13 cellular contexts compared by ENCODE assay signal in the genomic region with DNA sequence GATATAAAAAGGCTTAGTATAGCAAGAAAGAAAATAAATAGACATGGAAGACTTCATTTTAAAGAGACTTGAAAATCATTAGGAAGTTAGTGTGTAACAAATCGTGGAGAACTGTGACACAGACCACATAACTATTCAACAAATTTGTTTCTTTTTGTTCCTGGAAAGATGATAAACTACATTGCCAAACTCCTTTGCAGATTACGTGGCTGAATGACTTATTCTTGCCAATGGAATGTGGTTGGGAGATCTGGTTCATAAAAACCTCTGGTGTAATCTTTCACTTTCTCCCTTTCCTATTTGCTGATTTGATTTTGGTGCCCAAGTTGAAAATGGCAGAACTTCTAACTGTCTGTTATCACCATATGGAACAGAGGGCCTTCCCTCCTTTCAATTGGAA.
DNase-seq lines count a peak whose midpoint lies in the region; ATAC-seq and TF ChIP-seq lines count a peak whose summit lies in the region.
"Had no signal": no experiment of that assay in that cellular context is flagged by ENCODE, and none has a peak within 500 bp of the region (broad histone marks: within the 10 kb centered on the region; RNA-seq: fewer than 3 reads in every experiment).

No MANE protein-coding gene starts in this region.

- no peak overlapping the region for H3K27ac ChIP-seq in foreskin keratinocyte
- H3K27ac ChIP-seq: gastroesophageal sphincter, right lobe of liver had no signal

- no peaks in the 10 kb centered on the region for H3K27me3 Mint-ChIP-seq in stimulated activated naive CD8-positive, alpha-beta T cell treated with anti-CD3 and anti-CD28 coated beads, Interleukin-15, amount 100 ng/mL, for 72 hours
- H3K27me3 Mint-ChIP-seq: naive thymus-derived CD4-positive, alpha-beta T cell had no signal

- H3K4me1 Mint-ChIP-seq in stimulated activated naive CD8-positive, alpha-beta T cell treated with anti-CD3 and anti-CD28 coated beads, Interleukin-15, amount 100 ng/mL, for 72 hours = no peaks in the 10 kb centered on the region
- H3K4me1 Mint-ChIP-seq: naive thymus-derived CD4-positive, alpha-beta T cell had no signal

- H3K27ac Mint-ChIP-seq in stimulated activated naive CD8-positive, alpha-beta T cell treated with anti-CD3 and anti-CD28 coated beads, Interleukin-15, amount 100 ng/mL, for 72 hours = no peak overlapping the region
- H3K27ac Mint-ChIP-seq: naive thymus-derived CD4-positive, alpha-beta T cell had no signal

- no peak overlapping the region for H3K4me3 ChIP-seq in astrocyte of the cerebellum (ENCODE audit: low read depth, low read length)
- H3K4me3 ChIP-seq: gastroesophageal sphincter, right lobe of liver had no signal

- no peak overlapping the region for H3K4me3 Mint-ChIP-seq in stimulated activated naive CD8-positive, alpha-beta T cell treated with anti-CD3 and anti-CD28 coated beads, Interleukin-15, amount 100 ng/mL, for 72 hours
- H3K4me3 Mint-ChIP-seq: naive thymus-derived CD4-positive, alpha-beta T cell had no signal

- DNase-seq in HPDE6-E6E7 (ENCODE audit: extremely low spot score) = peak; percentile 20
- peak; percentile 90 for DNase-seq in astrocyte of the cerebellum (ENCODE audit: low read depth)
- DNase-seq in foreskin keratinocyte = peak; percentile 67 to 86
- no peak for DNase-seq in HuH-7.5 (ENCODE audit: low spot score)
- DNase-seq in stimulated activated naive CD8-positive, alpha-beta T cell treated with anti-CD3 and anti-CD28 coated beads, Interleukin-15, amount 100 ng/mL, for 72 hours = no peak
- no peak for DNase-seq in Kasumi-1 (lab: John Stamatoyannopoulos, UW)
- DNase-seq: activated CD4-positive, alpha-beta T cell treated with anti-CD3 and anti-CD28 coated beads, Interleukin-2, amount 50 U/mL, for 4 hours; naive thymus-derived CD4-positive, alpha-beta T cell; NCI-H2171 treated with DMSO at 0.1 percent for 48 hours; right lobe of liver; T-helper 2 cell had no signal

- H3K4me1 ChIP-seq in foreskin keratinocyte = peaks cover 9% of the 10 kb centered on the region
- H3K4me1 ChIP-seq: gastroesophageal sphincter, right lobe of liver had no signal

- no peaks in the 10 kb centered on the region for H3K9me3 Mint-ChIP-seq in stimulated activated naive CD8-positive, alpha-beta T cell treated with anti-CD3 and anti-CD28 coated beads, Interleukin-15, amount 100 ng/mL, for 72 hours

- H3K27me3 ChIP-seq in foreskin keratinocyte = no peaks in the 10 kb centered on the region
- H3K27me3 ChIP-seq: gastroesophageal sphincter, right lobe of liver had no signal

- in situ Hi-C loops in astrocyte of the cerebellum (cut with HindIII; ENCODE audit: low sequenced_read_pairs) = no loop called here

- TF ChIP-seq CTCF in astrocyte of the cerebellum (IDR thresholded peaks at IDR 0.05; ENCODE audit: low read depth, low read length, missing control alignments) (no peak), foreskin keratinocyte (conservative IDR thresholded peaks at IDR 0.05) (no peak)

- ATAC-seq in foreskin keratinocyte (peak; percentile 93), GM19324 (IDR thresholded peaks at IDR 0.05; ENCODE audit: low FRiP score, unreplicated experiment) (no peak)
- ATAC-seq in stimulated activated naive CD8-positive, alpha-beta T cell treated with anti-CD3 and anti-CD28 coated beads, Interleukin-15, amount 100 ng/mL, for 72 hours = no peak
- ATAC-seq: gastroesophageal sphincter; naive thymus-derived CD4-positive, alpha-beta T cell; right lobe of liver had no signal

Comparison
In these comparisons a context has a peak if more than half of its experiments do, and no peak if none do; other contexts are left out.
1. DNase-seq: peak in HPDE6-E6E7 (single experiment), astrocyte of the cerebellum (single experiment) and foreskin keratinocyte (2 of 2); none in HuH-7.5 (single experiment), stimulated activated naive CD8-positive, alpha-beta T cell treated with anti-CD3 and anti-CD28 coated beads, Interleukin-15, amount 100 ng/mL, for 72 hours (0 of 2) and Kasumi-1 (0 of 2).